Comparison of ENCODE assay signal across 29 cellular contexts in the genomic region with DNA sequence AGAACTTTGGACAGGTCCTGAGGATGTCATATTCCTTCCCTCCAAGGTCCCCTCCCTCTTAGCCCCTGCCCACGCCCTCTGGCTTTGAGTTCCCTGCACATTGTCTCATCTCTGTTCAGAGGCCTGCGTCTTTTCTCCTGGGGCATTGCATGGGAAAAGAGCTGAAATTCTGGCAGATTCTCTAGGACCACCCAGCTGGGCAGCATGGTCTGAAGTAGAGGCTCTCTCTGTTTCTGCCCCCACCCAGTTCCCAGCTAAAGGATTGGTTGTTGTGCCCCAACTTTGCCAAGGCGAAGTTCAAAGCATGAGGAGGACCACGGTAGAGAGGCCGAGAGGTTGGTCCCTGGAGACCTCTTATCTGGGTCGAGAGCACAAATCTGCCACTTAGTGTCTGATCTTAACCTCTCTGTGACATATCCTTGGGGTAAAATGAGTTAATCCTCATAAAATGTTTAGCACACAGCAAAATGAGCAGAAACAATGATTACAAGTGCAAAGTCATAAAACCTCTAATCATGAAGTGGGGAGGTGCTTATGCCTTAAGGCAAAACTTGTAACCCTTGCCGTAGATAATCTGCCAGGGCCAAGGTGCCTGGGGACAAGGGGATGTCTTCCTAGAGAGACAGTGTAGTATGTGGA. TPM values are rescaled to one million over a fixed set of nuclear protein-coding genes. Genes with fewer than 3 reads are reported as not detected.
DNase-seq lines count a peak whose midpoint lies in the region; ATAC-seq and TF ChIP-seq lines count a peak whose summit lies in the region.
"Had no signal": no experiment of that assay in that cellular context is flagged by ENCODE, and none has a peak within 500 bp of the region (broad histone marks: within the 10 kb centered on the region; RNA-seq: fewer than 3 reads in every experiment).

No MANE protein-coding gene starts in this region.

- TF ChIP-seq CTCF in HEK293 (tag by site-specific recombination; IDR thresholded peaks at IDR 0.05) = no peak
- no peak for TF ChIP-seq CTCF in body of pancreas (IDR thresholded peaks at IDR 0.05)
- TF ChIP-seq CTCF in neural crest cell (conservative IDR thresholded peaks at IDR 0.05) = no peak
- no peak for TF ChIP-seq CTCF in activated CD8-positive, alpha-beta T cell treated with anti-CD3 and anti-CD28 coated beads for 36 hours (IDR thresholded peaks at IDR 0.05)

- ATAC-seq in CD4-positive, CD25-positive, alpha-beta regulatory T cell (ENCODE audit: low read depth in 2 of 2) = no peak
- ATAC-seq in body of pancreas (no peak), HG03469 (IDR thresholded peaks at IDR 0.05; ENCODE audit: unreplicated experiment) (no peak)
- ATAC-seq in activated CD8-positive, alpha-beta T cell treated with anti-CD3 and anti-CD28 coated beads for 36 hours = no peak
- ATAC-seq: activated CD4-positive, alpha-beta T cell treated with anti-CD3 and anti-CD28 coated beads for 36 hours had no signal

- H3K36me3 Mint-ChIP-seq in CD4-positive, CD25-positive, alpha-beta regulatory T cell = peaks cover 18% of the 10 kb centered on the region
- peaks cover 10% of the 10 kb centered on the region for H3K36me3 Mint-ChIP-seq in neural crest cell (ENCODE audit: low read depth)
- H3K36me3 Mint-ChIP-seq in activated naive CD4-positive, alpha-beta T cell treated with anti-CD3 and anti-CD28 coated beads, Interleukin-2, amount 10 ng/mL, durations not matched to agents 7 days and 5 days = peaks cover 1% of the 10 kb centered on the region
- peaks cover 9% of the 10 kb centered on the region for H3K36me3 Mint-ChIP-seq in activated CD8-positive, alpha-beta T cell treated with anti-CD3 and anti-CD28 coated beads for 36 hours (ENCODE audit: low read depth)

- no peak overlapping the region for H3K27ac Mint-ChIP-seq in CD4-positive, CD25-positive, alpha-beta regulatory T cell
- no peak overlapping the region for H3K27ac Mint-ChIP-seq in neural crest cell (ENCODE audit: unreplicated experiment)
- H3K27ac Mint-ChIP-seq in activated naive CD4-positive, alpha-beta T cell treated with anti-CD3 and anti-CD28 coated beads, Interleukin-2, amount 10 ng/mL, durations not matched to agents 7 days and 5 days = no peak overlapping the region
- H3K27ac Mint-ChIP-seq in activated CD8-positive, alpha-beta T cell treated with anti-CD3 and anti-CD28 coated beads for 36 hours = no peak overlapping the region
- H3K27ac Mint-ChIP-seq: activated CD4-positive, alpha-beta T cell treated with anti-CD3 and anti-CD28 coated beads for 36 hours; activated naive CD8-positive, alpha-beta T cell treated with anti-CD3 and anti-CD28 coated beads for 36 hours had no signal

- peak overlapping the region; percentile 8 to 89 (median 68) for H3K4me3 Mint-ChIP-seq in CD4-positive, CD25-positive, alpha-beta regulatory T cell
- peak overlapping the region; percentile 56 for H3K4me3 Mint-ChIP-seq in neural crest cell
- no peak overlapping the region for H3K4me3 Mint-ChIP-seq in activated naive CD4-positive, alpha-beta T cell treated with anti-CD3 and anti-CD28 coated beads, Interleukin-2, amount 10 ng/mL, durations not matched to agents 7 days and 5 days
- H3K4me3 Mint-ChIP-seq in activated CD8-positive, alpha-beta T cell treated with anti-CD3 and anti-CD28 coated beads for 36 hours = no peak overlapping the region
- H3K4me3 Mint-ChIP-seq: activated CD4-positive, alpha-beta T cell treated with anti-CD3 and anti-CD28 coated beads for 36 hours; activated naive CD8-positive, alpha-beta T cell treated with anti-CD3 and anti-CD28 coated beads for 36 hours had no signal

- H3K36me3 ChIP-seq in CD4-positive, CD25-positive, alpha-beta regulatory T cell (ENCODE audit: control insufficient read depth, insufficient read depth, low read length) = no peaks in the 10 kb centered on the region
- no peaks in the 10 kb centered on the region for H3K36me3 ChIP-seq in HEK293 (ENCODE audit: control insufficient read depth in 2 of 2, insufficient read depth in 1 of 2, low read length in 2 of 2)
- no peaks in the 10 kb centered on the region for H3K36me3 ChIP-seq in body of pancreas (replicated peaks in 1 of 2; ENCODE audit: insufficient read depth in 1 of 2, low read depth in 2 of 2)
- H3K36me3 ChIP-seq: left ventricle myocardium inferior had no signal

- peaks cover 2 to 9% (median 4%) of the 10 kb centered on the region in 7 donors for H3K9me3 Mint-ChIP-seq in CD4-positive, CD25-positive, alpha-beta regulatory T cell
- peaks cover 4% of the 10 kb centered on the region for H3K9me3 Mint-ChIP-seq in neural crest cell
- peaks cover 2% of the 10 kb centered on the region for H3K9me3 Mint-ChIP-seq in activated naive CD4-positive, alpha-beta T cell treated with anti-CD3 and anti-CD28 coated beads, Interleukin-2, amount 10 ng/mL, durations not matched to agents 7 days and 5 days
- peaks cover 7% of the 10 kb centered on the region for H3K9me3 Mint-ChIP-seq in activated CD8-positive, alpha-beta T cell treated with anti-CD3 and anti-CD28 coated beads for 36 hours

- peaks cover 5 to 31% (median 21%) of the 10 kb centered on the region in 4 donors for H3K4me1 Mint-ChIP-seq in CD4-positive, CD25-positive, alpha-beta regulatory T cell
- H3K4me1 Mint-ChIP-seq in neural crest cell = peaks cover 30% of the 10 kb centered on the region
- peaks cover 20% of the 10 kb centered on the region for H3K4me1 Mint-ChIP-seq in activated naive CD4-positive, alpha-beta T cell treated with anti-CD3 and anti-CD28 coated beads, Interleukin-2, amount 10 ng/mL, durations not matched to agents 7 days and 5 days
- H3K4me1 Mint-ChIP-seq in activated CD8-positive, alpha-beta T cell treated with anti-CD3 and anti-CD28 coated beads for 36 hours (ENCODE audit: low read depth) = peaks cover 16% of the 10 kb centered on the region

- no peak overlapping the region for H3K27ac ChIP-seq in CD4-positive, CD25-positive, alpha-beta regulatory T cell (ENCODE audit: insufficient read depth, low read length, poor library complexity, severe bottlenecking)
- no peak overlapping the region for H3K27ac ChIP-seq in HEK293 (ENCODE audit: extremely low read depth, low read depth, low read length)
- peak overlapping the region; percentile 39 to 83 (median 71) for H3K27ac ChIP-seq in body of pancreas
- H3K27ac ChIP-seq: HL-60, left ventricle myocardium inferior, VCaP had no signal

- POLR2A ChIA-PET in HEK293 (lab: Yijun Ruan, JAX) = interaction anchor here (0.7 kb wide), 1 partner anchor 115 kb away, joined by 3 read pairs; no protein-coding TSS in a partner anchor
- POLR2A ChIA-PET in activated CD8-positive, alpha-beta T cell treated with anti-CD3 and anti-CD28 coated beads for 36 hours (lab: Charles Lee) = interaction anchor here (0.6 kb wide), 2 partner anchors 41 to 55 kb away, joined by 3 read pairs; a partner anchor contains a TSS

- TF ChIP-seq POLR2A in body of pancreas (IDR thresholded peaks at IDR 0.05) = no peak

- peaks cover 0 to 6% of the 10 kb centered on the region in 2 experiments for H3K9me3 ChIP-seq in CD4-positive, CD25-positive, alpha-beta regulatory T cell (ENCODE audit: control insufficient read depth in 2 of 2, low read length in 2 of 2)
- H3K9me3 ChIP-seq in HEK293 (ENCODE audit: control insufficient read depth, insufficient read depth, low read depth, low read length) (no peaks in the 10 kb centered on the region), body of pancreas (no peaks in the 10 kb centered on the region)

- WGBS in body of pancreas, 2 donors = 43 to 44% methylated on average over 7 of the region's 7 CpGs

- H3K27me3 ChIP-seq in CD4-positive, CD25-positive, alpha-beta regulatory T cell (ENCODE audit: control insufficient read depth, insufficient read depth, low read length) = no peaks in the 10 kb centered on the region
- H3K27me3 ChIP-seq in body of pancreas = no peaks in the 10 kb centered on the region

- DNase-seq in CD4-positive, CD25-positive, alpha-beta regulatory T cell = no peak
- no peak for DNase-seq in body of pancreas
- no peak for DNase-seq in neural crest cell (ENCODE audit: low read depth, low spot score)
- no peak for DNase-seq in activated naive CD4-positive, alpha-beta T cell treated with anti-CD3 and anti-CD28 coated beads, Interleukin-2, amount 10 ng/mL, durations not matched to agents 7 days and 5 days
- no peak for DNase-seq in activated CD8-positive, alpha-beta T cell treated with anti-CD3 and anti-CD28 coated beads for 36 hours
- DNase-seq in cerebellar nuclear complex (lab: John Stamatoyannopoulos, UW) = no peak
- DNase-seq: activated CD4-positive, alpha-beta T cell treated with anti-CD3 and anti-CD28 coated beads for 36 hours; activated effector memory CD4-positive, alpha-beta T cell treated with Interleukin-2 at 50 U/mL for 16 hours; activated naive CD8-positive, alpha-beta T cell treated with anti-CD3 and anti-CD28 coated beads for 36 hours; anterior cingulate cortex; Calu3; caudate nucleus; cortex of kidney; effector memory CD4-positive, alpha-beta T cell; islet precursor cell; left ventricle myocardium inferior; mesendoderm; NCI-H1930; NCI-H526 treated with DMSO at 0.1 percent for 48 hours; nucleus accumbens; SHP77 treated with DMSO at 0.1 percent for 48 hours; stimulated activated CD4-positive, alpha-beta T cell treated with anti-CD3 and anti-CD28 coated beads, Interleukin-15, amount 100 ng/mL, for 24 hours; stimulated activated CD4-positive, alpha-beta T cell treated with anti-CD3 and anti-CD28 coated beads, Interleukin-4, amount 100 ng/mL, for 4 hours; SW 1271; T-helper 9 cell had no signal

- peaks cover 18% of the 10 kb centered on the region for H3K4me1 ChIP-seq in CD4-positive, CD25-positive, alpha-beta regulatory T cell (ENCODE audit: control insufficient read depth, insufficient read depth, low read length, poor library complexity, severe bottlenecking)
- H3K4me1 ChIP-seq in HEK293 (ENCODE audit: control insufficient read depth, insufficient read depth, low read length) = peaks cover 15% of the 10 kb centered on the region
- peaks cover 74% of the 10 kb centered on the region for H3K4me1 ChIP-seq in body of pancreas

- CTCF ChIA-PET in HEK293 (lab: Yijun Ruan, JAX) = interaction anchor here (0.7 to 1.2 kb wide), 2 partner anchors 9 to 115 kb away, joined by 3 to 4 read pairs; no protein-coding TSS in a partner anchor
- CTCF ChIA-PET in activated naive CD4-positive, alpha-beta T cell treated with anti-CD3 and anti-CD28 coated beads, Interleukin-2, amount 10 ng/mL, durations not matched to agents 7 days and 5 days (lab: Charles Lee) = no interaction called here
- CTCF ChIA-PET in activated CD8-positive, alpha-beta T cell treated with anti-CD3 and anti-CD28 coated beads for 36 hours (lab: Charles Lee) = no interaction called here

- no peak overlapping the region for H3K4me3 ChIP-seq in CD4-positive, CD25-positive, alpha-beta regulatory T cell (ENCODE audit: low read depth, low read length)
- H3K4me3 ChIP-seq in HEK293 (ENCODE audit: low read depth, low read length) (no peak overlapping the region), body of pancreas (no peak overlapping the region)
- H3K4me3 ChIP-seq: left ventricle myocardium inferior had no signal

- intact Hi-C loops in body of pancreas (cut with DNase I) = no loop called here
- intact Hi-C loops in activated CD8-positive, alpha-beta T cell treated with anti-CD3 and anti-CD28 coated beads for 36 hours (cut with micrococcal nuclease) = no loop called here

- no peaks in the 10 kb centered on the region for H3K27me3 Mint-ChIP-seq in CD4-positive, CD25-positive, alpha-beta regulatory T cell
- peaks cover 7% of the 10 kb centered on the region for H3K27me3 Mint-ChIP-seq in neural crest cell (ENCODE audit: low read depth)
- H3K27me3 Mint-ChIP-seq in activated naive CD4-positive, alpha-beta T cell treated with anti-CD3 and anti-CD28 coated beads, Interleukin-2, amount 10 ng/mL, durations not matched to agents 7 days and 5 days = peaks cover 37% of the 10 kb centered on the region
- no peaks in the 10 kb centered on the region for H3K27me3 Mint-ChIP-seq in activated CD8-positive, alpha-beta T cell treated with anti-CD3 and anti-CD28 coated beads for 36 hours
- H3K27me3 Mint-ChIP-seq: activated CD4-positive, alpha-beta T cell treated with anti-CD3 and anti-CD28 coated beads for 36 hours; activated naive CD8-positive, alpha-beta T cell treated with anti-CD3 and anti-CD28 coated beads for 36 hours had no signal

RNA-seq across cellular contexts. Expression of a gene that starts 2.4 kb away (rescaled TPM):
- total RNA-seq in CD4-positive, CD25-positive, alpha-beta regulatory T cell = 13.9 TPM
- 1 to 10 TPM; 2.3 to 4.3 (median 2.8) TPM for polyA plus RNA-seq in CD4-positive, CD25-positive, alpha-beta regulatory T cell
- 10 to 100 TPM; 27.0 to 40.2 TPM for total RNA-seq in body of pancreas
- total RNA-seq in neural crest cell = 35.2 and 36.5 TPM in 2 replicates
- 1 to 10 TPM; 5.1 TPM for total RNA-seq in activated CD8-positive, alpha-beta T cell treated with anti-CD3 and anti-CD28 coated beads for 36 hours

RNA-seq across cellular contexts. Expression of a gene that starts 55.4 kb away (rescaled TPM):
- 27.1 TPM for total RNA-seq in CD4-positive, CD25-positive, alpha-beta regulatory T cell
- polyA plus RNA-seq in CD4-positive, CD25-positive, alpha-beta regulatory T cell = 1 to 10 TPM; 7.6 to 9.4 (median 8.0) TPM
- total RNA-seq in body of pancreas (10 to 100 TPM; 18.9 to 47.5 TPM), neural crest cell (52.0 and 57.0 TPM in 2 replicates)
- 10 to 100 TPM; 31.7 to 31.9 TPM for total RNA-seq in activated CD8-positive, alpha-beta T cell treated with anti-CD3 and anti-CD28 coated beads for 36 hours

Comparison
In these comparisons a context has a peak if more than half of its experiments do, and no peak if none do; other contexts are left out.
1. H3K27ac ChIP-seq: peak in body of pancreas (4 of 4); none in CD4-positive, CD25-positive, alpha-beta regulatory T cell (single experiment) and HEK293 (single experiment).
2. H3K4me3 Mint-ChIP-seq: peak in CD4-positive, CD25-positive, alpha-beta regulatory T cell (4 of 4) and neural crest cell (single experiment); none in activated naive CD4-positive, alpha-beta T cell treated with anti-CD3 and anti-CD28 coated beads, Interleukin-2, amount 10 ng/mL, durations not matched to agents 7 days and 5 days (single experiment) and activated CD8-positive, alpha-beta T cell treated with anti-CD3 and anti-CD28 coated beads for 36 hours (single experiment).